1 cellular context compared by ENCODE assay signal in the genomic region with DNA sequence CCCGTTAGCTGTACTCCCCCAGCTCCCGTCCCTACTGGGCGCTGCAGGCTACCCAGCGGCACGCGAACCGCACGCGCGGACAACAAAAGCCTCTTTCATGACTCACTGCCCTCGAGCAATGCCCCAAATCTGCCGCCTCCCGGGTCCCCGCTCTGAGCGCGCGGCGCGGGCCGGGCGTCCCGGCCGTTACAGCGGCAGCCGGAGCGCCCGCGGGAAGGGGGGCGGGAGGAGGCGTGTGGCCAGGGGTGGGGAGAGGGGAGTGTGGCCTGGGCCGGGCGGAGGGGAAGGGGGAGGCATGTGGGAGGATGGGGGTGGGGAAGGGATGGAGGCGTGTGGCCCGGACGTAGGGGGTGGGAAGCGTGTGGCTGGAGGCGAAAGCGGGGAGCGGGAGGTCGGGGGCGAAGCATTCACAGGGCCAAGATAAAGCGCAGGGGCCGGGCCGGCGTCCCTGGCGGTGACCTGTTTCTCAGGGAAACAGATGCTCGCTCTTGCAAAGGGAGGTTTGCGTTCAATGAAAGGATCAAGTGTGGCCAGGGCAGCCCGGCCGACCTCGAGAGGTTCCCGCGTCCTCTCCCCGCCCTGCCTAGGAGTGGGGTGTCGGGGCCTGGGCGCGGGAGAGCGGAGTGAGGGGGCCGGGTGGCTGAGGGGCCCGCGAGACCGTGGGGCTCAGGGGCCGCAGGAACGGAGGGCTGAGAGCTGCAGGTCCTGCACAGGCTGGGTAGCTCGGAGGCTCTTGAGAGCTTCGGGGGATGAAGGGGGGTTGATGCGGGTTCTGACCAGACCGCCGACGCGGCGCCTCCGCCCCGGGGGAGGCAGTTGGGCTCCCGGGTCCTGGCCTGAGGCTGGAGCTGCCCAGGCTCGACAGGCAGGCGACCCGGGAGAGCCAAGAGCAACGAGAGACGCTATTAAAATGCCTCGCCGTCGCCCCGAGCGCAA.
TF ChIP-seq lines count a peak whose summit lies in the region.

No MANE protein-coding gene starts in this region.

TF ChIP-seq in H1, 55 proteins besides CTCF, POLR2A, EP300 and RAD21 (continued from another document):
- peak; percentile 21 for TF ChIP-seq NANOG (IDR thresholded peaks at IDR 0.05; ENCODE audit: insufficient read depth, low read depth, low read length, poor library complexity, severe bottlenecking)
- 0 out of 4 replicates have a peak, but pooled peaks of 1 of the 2 experiments have one; percentile 8 for TF ChIP-seq HDAC2 (IDR thresholded peaks at IDR 0.05; ENCODE audit: borderline replicate concordance in 1 of 2, low read depth in 2 of 2, low read length in 2 of 2)
- 0 out of 2 replicates have a peak, but pooled peaks have one; percentile 29 for TF ChIP-seq TCF12 (IDR thresholded peaks at IDR 0.05; ENCODE audit: low read depth, low read length)
- TF ChIP-seq, protein P1, sequence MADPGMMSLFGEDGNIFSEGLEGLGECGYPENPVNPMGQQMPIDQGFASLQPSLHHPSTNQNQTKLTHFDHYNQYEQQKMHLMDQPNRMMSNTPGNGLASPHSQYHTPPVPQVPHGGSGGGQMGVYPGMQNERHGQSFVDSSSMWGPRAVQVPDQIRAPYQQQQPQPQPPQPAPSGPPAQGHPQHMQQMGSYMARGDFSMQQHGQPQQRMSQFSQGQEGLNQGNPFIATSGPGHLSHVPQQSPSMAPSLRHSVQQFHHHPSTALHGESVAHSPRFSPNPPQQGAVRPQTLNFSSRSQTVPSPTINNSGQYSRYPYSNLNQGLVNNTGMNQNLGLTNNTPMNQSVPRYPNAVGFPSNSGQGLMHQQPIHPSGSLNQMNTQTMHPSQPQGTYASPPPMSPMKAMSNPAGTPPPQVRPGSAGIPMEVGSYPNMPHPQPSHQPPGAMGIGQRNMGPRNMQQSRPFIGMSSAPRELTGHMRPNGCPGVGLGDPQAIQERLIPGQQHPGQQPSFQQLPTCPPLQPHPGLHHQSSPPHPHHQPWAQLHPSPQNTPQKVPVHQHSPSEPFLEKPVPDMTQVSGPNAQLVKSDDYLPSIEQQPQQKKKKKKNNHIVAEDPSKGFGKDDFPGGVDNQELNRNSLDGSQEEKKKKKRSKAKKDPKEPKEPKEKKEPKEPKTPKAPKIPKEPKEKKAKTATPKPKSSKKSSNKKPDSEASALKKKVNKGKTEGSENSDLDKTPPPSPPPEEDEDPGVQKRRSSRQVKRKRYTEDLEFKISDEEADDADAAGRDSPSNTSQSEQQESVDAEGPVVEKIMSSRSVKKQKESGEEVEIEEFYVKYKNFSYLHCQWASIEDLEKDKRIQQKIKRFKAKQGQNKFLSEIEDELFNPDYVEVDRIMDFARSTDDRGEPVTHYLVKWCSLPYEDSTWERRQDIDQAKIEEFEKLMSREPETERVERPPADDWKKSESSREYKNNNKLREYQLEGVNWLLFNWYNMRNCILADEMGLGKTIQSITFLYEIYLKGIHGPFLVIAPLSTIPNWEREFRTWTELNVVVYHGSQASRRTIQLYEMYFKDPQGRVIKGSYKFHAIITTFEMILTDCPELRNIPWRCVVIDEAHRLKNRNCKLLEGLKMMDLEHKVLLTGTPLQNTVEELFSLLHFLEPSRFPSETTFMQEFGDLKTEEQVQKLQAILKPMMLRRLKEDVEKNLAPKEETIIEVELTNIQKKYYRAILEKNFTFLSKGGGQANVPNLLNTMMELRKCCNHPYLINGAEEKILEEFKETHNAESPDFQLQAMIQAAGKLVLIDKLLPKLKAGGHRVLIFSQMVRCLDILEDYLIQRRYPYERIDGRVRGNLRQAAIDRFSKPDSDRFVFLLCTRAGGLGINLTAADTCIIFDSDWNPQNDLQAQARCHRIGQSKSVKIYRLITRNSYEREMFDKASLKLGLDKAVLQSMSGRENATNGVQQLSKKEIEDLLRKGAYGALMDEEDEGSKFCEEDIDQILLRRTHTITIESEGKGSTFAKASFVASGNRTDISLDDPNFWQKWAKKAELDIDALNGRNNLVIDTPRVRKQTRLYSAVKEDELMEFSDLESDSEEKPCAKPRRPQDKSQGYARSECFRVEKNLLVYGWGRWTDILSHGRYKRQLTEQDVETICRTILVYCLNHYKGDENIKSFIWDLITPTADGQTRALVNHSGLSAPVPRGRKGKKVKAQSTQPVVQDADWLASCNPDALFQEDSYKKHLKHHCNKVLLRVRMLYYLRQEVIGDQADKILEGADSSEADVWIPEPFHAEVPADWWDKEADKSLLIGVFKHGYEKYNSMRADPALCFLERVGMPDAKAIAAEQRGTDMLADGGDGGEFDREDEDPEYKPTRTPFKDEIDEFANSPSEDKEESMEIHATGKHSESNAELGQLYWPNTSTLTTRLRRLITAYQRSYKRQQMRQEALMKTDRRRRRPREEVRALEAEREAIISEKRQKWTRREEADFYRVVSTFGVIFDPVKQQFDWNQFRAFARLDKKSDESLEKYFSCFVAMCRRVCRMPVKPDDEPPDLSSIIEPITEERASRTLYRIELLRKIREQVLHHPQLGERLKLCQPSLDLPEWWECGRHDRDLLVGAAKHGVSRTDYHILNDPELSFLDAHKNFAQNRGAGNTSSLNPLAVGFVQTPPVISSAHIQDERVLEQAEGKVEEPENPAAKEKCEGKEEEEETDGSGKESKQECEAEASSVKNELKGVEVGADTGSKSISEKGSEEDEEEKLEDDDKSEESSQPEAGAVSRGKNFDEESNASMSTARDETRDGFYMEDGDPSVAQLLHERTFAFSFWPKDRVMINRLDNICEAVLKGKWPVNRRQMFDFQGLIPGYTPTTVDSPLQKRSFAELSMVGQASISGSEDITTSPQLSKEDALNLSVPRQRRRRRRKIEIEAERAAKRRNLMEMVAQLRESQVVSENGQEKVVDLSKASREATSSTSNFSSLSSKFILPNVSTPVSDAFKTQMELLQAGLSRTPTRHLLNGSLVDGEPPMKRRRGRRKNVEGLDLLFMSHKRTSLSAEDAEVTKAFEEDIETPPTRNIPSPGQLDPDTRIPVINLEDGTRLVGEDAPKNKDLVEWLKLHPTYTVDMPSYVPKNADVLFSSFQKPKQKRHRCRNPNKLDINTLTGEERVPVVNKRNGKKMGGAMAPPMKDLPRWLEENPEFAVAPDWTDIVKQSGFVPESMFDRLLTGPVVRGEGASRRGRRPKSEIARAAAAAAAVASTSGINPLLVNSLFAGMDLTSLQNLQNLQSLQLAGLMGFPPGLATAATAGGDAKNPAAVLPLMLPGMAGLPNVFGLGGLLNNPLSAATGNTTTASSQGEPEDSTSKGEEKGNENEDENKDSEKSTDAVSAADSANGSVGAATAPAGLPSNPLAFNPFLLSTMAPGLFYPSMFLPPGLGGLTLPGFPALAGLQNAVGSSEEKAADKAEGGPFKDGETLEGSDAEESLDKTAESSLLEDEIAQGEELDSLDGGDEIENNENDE (IDR thresholded peaks at IDR 0.05; ENCODE audit: insufficient replicate concordance, low read length): no peak
- TF ChIP-seq TAF1 (IDR thresholded peaks at IDR 0.05; ENCODE audit: low read depth, low read length): no peak
- TF ChIP-seq, protein P2, sequence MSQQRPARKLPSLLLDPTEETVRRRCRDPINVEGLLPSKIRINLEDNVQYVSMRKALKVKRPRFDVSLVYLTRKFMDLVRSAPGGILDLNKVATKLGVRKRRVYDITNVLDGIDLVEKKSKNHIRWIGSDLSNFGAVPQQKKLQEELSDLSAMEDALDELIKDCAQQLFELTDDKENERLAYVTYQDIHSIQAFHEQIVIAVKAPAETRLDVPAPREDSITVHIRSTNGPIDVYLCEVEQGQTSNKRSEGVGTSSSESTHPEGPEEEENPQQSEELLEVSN (IDR thresholded peaks at IDR 0.05): peak; percentile 70
- TF ChIP-seq SAP30 (IDR thresholded peaks at IDR 0.05; ENCODE audit: insufficient read depth, insufficient replicate concordance, low read length): no peak
- TF ChIP-seq KDM5A (IDR thresholded peaks at IDR 0.05; ENCODE audit: low read length): no peak
- TF ChIP-seq POLR2AphosphoS5 (IDR thresholded peaks at IDR 0.05; ENCODE audit: low read depth, low read length): 0 out of 2 replicates have a peak, but pooled peaks have one; percentile 36
- peak; percentile 30; the same call in 1 of the 2 replicates for TF ChIP-seq MAFK (IDR thresholded peaks at IDR 0.05; ENCODE audit: low read depth, low read length)
- peak; percentile 83 for TF ChIP-seq JUND (IDR thresholded peaks at IDR 0.05; ENCODE audit: low read length)
- TF ChIP-seq CHD2 (IDR thresholded peaks at IDR 0.05; ENCODE audit: low read length): no peak
- no peak for TF ChIP-seq SUZ12 (IDR thresholded peaks at IDR 0.05; ENCODE audit: low read length)
